In the genomic region with DNA sequence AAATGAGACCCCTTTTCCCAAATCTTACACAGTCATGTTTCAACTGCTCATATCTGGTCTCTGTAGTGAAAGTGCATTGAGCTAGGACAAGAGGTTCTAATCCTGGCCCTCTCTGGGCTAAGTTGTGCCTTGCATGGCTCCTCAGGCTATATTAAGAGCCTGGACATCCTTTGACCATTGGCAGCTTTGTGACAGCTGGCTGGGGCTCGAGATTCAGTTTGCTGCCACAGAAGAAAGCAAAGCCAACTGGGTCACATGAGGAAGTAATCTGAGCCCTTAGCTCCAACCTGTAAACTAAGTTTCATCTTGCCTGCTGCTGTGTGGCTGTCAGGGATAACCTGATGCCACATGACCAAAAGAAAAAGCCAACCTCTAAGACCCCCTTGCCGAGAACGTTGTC, we compare ENCODE assay signal across 14 cellular contexts. TPM values are rescaled to one million over a fixed set of nuclear protein-coding genes. Genes with fewer than 3 reads are reported as not detected.
DNase-seq lines count a peak whose midpoint lies in the region; ATAC-seq and TF ChIP-seq lines count a peak whose summit lies in the region.
"Had no signal": no experiment of that assay in that cellular context is flagged by ENCODE, and none has a peak within 500 bp of the region (broad histone marks: within the 10 kb centered on the region; RNA-seq: fewer than 3 reads in every experiment).

No MANE protein-coding gene starts in this region.

- 39 to 40% methylated on average over 3 of the region's 3 CpGs for WGBS in thyroid gland, 2 donors

- DNase-seq in NCI-H2107 treated with DMSO at 0.1 percent for 48 hours (lab: John Stamatoyannopoulos, UW; ENCODE audit: unreplicated experiment) (peak; percentile 44), NCI-H2107 (lab: John Stamatoyannopoulos, UW) (no peak), adipocyte (ENCODE audit: low read depth) (peak; percentile 7), iPS DF 4.7 (ENCODE audit: extremely low read depth, low spot score) (peak; percentile 14), thyroid gland (peak; percentile 66 to 73), Peyer's patch (no peak)
- DNase-seq in activated naive CD4-positive, alpha-beta T cell treated with anti-CD3 and anti-CD28 coated beads, Interleukin-2, amount 10 ng/mL, durations not matched to agents 7 days and 5 days = no peak
- DNase-seq: activated CD4-positive, CD25-positive, alpha-beta regulatory T cell; activated gamma-delta T cell treated with Interleukin-2 at 50 U/mL for 16 hours; effector CD8-positive, alpha-beta T cell; KBM-7; PC-3 had no signal

- CTCF ChIA-PET in activated naive CD4-positive, alpha-beta T cell treated with anti-CD3 and anti-CD28 coated beads, Interleukin-2, amount 10 ng/mL, durations not matched to agents 7 days and 5 days (lab: Charles Lee) = interaction anchor here (1.1 to 1.4 kb wide), 2 partner anchors 10 to 303 kb away, joined by 3 to 4 read pairs; no protein-coding TSS in a partner anchor

- H3K4me3 Mint-ChIP-seq in activated naive CD4-positive, alpha-beta T cell treated with anti-CD3 and anti-CD28 coated beads, Interleukin-2, amount 10 ng/mL, durations not matched to agents 7 days and 5 days = no peak overlapping the region

- no peaks in the 10 kb centered on the region for H3K27me3 ChIP-seq in adipocyte (replicated peaks; ENCODE audit: control insufficient read depth, insufficient read depth, low read length)
- no peaks in the 10 kb centered on the region for H3K27me3 ChIP-seq in thyroid gland
- H3K27me3 ChIP-seq in Peyer's patch = no peaks in the 10 kb centered on the region

- H3K9me3 ChIP-seq in adipocyte (ENCODE audit: control insufficient read depth, low read length) (no peaks in the 10 kb centered on the region), thyroid gland (no peaks in the 10 kb centered on the region), Peyer's patch (no peaks in the 10 kb centered on the region)

- no peak for TF ChIP-seq POLR2A in thyroid gland (IDR thresholded peaks at IDR 0.05)
- TF ChIP-seq POLR2A in Peyer's patch (IDR thresholded peaks at IDR 0.05) = no peak

- no peak overlapping the region for H3K27ac Mint-ChIP-seq in activated naive CD4-positive, alpha-beta T cell treated with anti-CD3 and anti-CD28 coated beads, Interleukin-2, amount 10 ng/mL, durations not matched to agents 7 days and 5 days

- H3K27me3 Mint-ChIP-seq in activated naive CD4-positive, alpha-beta T cell treated with anti-CD3 and anti-CD28 coated beads, Interleukin-2, amount 10 ng/mL, durations not matched to agents 7 days and 5 days = no peaks in the 10 kb centered on the region

- intact Hi-C loops in thyroid gland (cut with DNase I) = no loop called here

- H3K27ac ChIP-seq in thyroid gland (peak overlapping the region in 1 of 3 donors; percentile 4), Peyer's patch (no peak overlapping the region)
- H3K27ac ChIP-seq: 22Rv1 had no signal

- TF ChIP-seq CTCF in thyroid gland (IDR thresholded peaks at IDR 0.05) (no peak), Peyer's patch (IDR thresholded peaks at IDR 0.05) (no peak)

- no peak overlapping the region for H3K9ac ChIP-seq in adipocyte (ENCODE audit: low read length)

- no peaks in the 10 kb centered on the region for H3K9me3 Mint-ChIP-seq in activated naive CD4-positive, alpha-beta T cell treated with anti-CD3 and anti-CD28 coated beads, Interleukin-2, amount 10 ng/mL, durations not matched to agents 7 days and 5 days

- no peak overlapping the region for H3K4me3 ChIP-seq in adipocyte (ENCODE audit: low read length)
- H3K4me3 ChIP-seq in thyroid gland (replicated peaks in 1 of 3) = no peak overlapping the region
- no peak overlapping the region for H3K4me3 ChIP-seq in Peyer's patch

- no peak for ATAC-seq in GM19463 (IDR thresholded peaks at IDR 0.05; ENCODE audit: unreplicated experiment)
- ATAC-seq: PC-3 had no signal

- H3K36me3 ChIP-seq in adipocyte (ENCODE audit: control insufficient read depth, insufficient read depth, low read length, severe bottlenecking) (no peaks in the 10 kb centered on the region), thyroid gland (no peaks in the 10 kb centered on the region), Peyer's patch (no peaks in the 10 kb centered on the region)

- H3K36me3 Mint-ChIP-seq in activated naive CD4-positive, alpha-beta T cell treated with anti-CD3 and anti-CD28 coated beads, Interleukin-2, amount 10 ng/mL, durations not matched to agents 7 days and 5 days = no peaks in the 10 kb centered on the region

- peaks cover 14% of the 10 kb centered on the region for H3K4me1 ChIP-seq in adipocyte (ENCODE audit: control insufficient read depth, insufficient read depth, low read length)
- H3K4me1 ChIP-seq in thyroid gland = no peaks in the 10 kb centered on the region
- no peaks in the 10 kb centered on the region for H3K4me1 ChIP-seq in Peyer's patch

- H3K4me1 Mint-ChIP-seq in activated naive CD4-positive, alpha-beta T cell treated with anti-CD3 and anti-CD28 coated beads, Interleukin-2, amount 10 ng/mL, durations not matched to agents 7 days and 5 days = no peaks in the 10 kb centered on the region

RNA-seq across cellular contexts. Expression of a gene that starts 51.8 kb away (rescaled TPM):
- total RNA-seq in thyroid gland (100 to 1,000 TPM in 1 of 4 donors, 10 to 100 TPM in 3; 63.5 to 102 (median 74.4) TPM), Peyer's patch (10 to 100 TPM; 18.2 to 26.4 (median 19.6) TPM)

Comparison
In these comparisons a context has a peak if more than half of its experiments do, and no peak if none do; other contexts are left out.
1. DNase-seq: peak in NCI-H2107 treated with DMSO at 0.1 percent for 48 hours (single experiment), adipocyte (single experiment), iPS DF 4.7 (single experiment) and thyroid gland (2 of 2); none in NCI-H2107 (single experiment), Peyer's patch (0 of 3) and activated naive CD4-positive, alpha-beta T cell treated with anti-CD3 and anti-CD28 coated beads, Interleukin-2, amount 10 ng/mL, durations not matched to agents 7 days and 5 days (single experiment).